In genomic region chr19:11505504-11506100, GRCh38 we compare ENCODE assay signal across 8 cellular contexts. TPM values are rescaled to one million over a fixed set of nuclear protein-coding genes. Genes with fewer than 3 reads are reported as not detected.
DNase-seq lines count a peak whose midpoint lies in the region; ATAC-seq, FAIRE-seq and TF ChIP-seq lines count a peak whose summit lies in the region.

Gene ZNF653, minus strand, starts transcription at chr19:11505839. Its CDS starts 53 bp downstream, at chr19:11505786.

- H3K9ac ChIP-seq in OCI-LY1 (ENCODE audit: low read length), result peak within 1 kb of the TSS; percentile 99

- DNase-seq in D721Med (ENCODE audit: insufficient read length, low spot score) (peak; percentile 98), HuH-7 (ENCODE audit: low spot score) (peak; percentile 95), epidermal melanocyte (ENCODE audit: insufficient read length, low spot score) (peak; percentile 99), mucosa of descending colon (peak; percentile 94 to 95 (median 95))
- DNase-seq in activated CD8-positive, alpha-beta memory T cell treated with anti-CD3 and anti-CD28 coated beads, Interleukin-2, amount 50 U/mL, for 48 hours, result peak; percentile 98
- DNase-seq in stimulated activated CD8-positive, alpha-beta memory T cell treated with anti-CD3 and anti-CD28 coated beads, Interleukin-4, amount 100 ng/mL, for 1 hour (ENCODE audit: low read depth in 2 of 2, low spot score in 1 of 2), result peak; percentile 90 to 93

- ATAC-seq in GM21515 (IDR thresholded peaks at IDR 0.05; ENCODE audit: unreplicated experiment), result peak; percentile 52
- peak; percentile 87 for ATAC-seq in mucosa of descending colon

- H3K4me1 ChIP-seq in OCI-LY1 (ENCODE audit: insufficient read depth, low read length, severe bottlenecking) (peaks cover 28% of the 10 kb centered on the region), mucosa of descending colon (ENCODE audit: low read depth) (peaks cover 7% of the 10 kb centered on the region)

- H3K4me2 ChIP-seq in OCI-LY1 (ENCODE audit: low read length), result peak within 1 kb of the TSS; percentile 88

- no peaks in the 10 kb centered on the region for H3K9me2 ChIP-seq in OCI-LY1 (ENCODE audit: low read depth, low read length)

- H3K36me3 ChIP-seq in OCI-LY1 (ENCODE audit: insufficient read depth, low read length) (no peaks in the 10 kb centered on the region), mucosa of descending colon (ENCODE audit: low read depth) (no peaks in the 10 kb centered on the region)

- peak within 1 kb of the TSS; percentile 84 for H3K4me3 ChIP-seq in OCI-LY1 (ENCODE audit: low read depth, low read length, poor library complexity, severe bottlenecking)
- H3K4me3 ChIP-seq in mucosa of descending colon, result peak within 1 kb of the TSS; percentile 74

- intact Hi-C loops in mucosa of descending colon (cut with DNase I, micrococcal nuclease), result no loop called here

- no peak for FAIRE-seq in D721Med (lab: Jason Lieb, UNC)

- no peaks in the 10 kb centered on the region for H3K79me2 ChIP-seq in OCI-LY1 (ENCODE audit: insufficient read depth, low read length)

- H3K9me3 ChIP-seq in OCI-LY1 (ENCODE audit: low read length), result no peaks in the 10 kb centered on the region
- no peaks in the 10 kb centered on the region for H3K9me3 ChIP-seq in mucosa of descending colon

- H3K27me3 ChIP-seq in OCI-LY1 (ENCODE audit: insufficient read depth, low read length), result no peaks in the 10 kb centered on the region

- no peak for TF ChIP-seq CTCF in D721Med (IDR thresholded peaks at IDR 0.05; ENCODE audit: insufficient read depth, missing control alignments)
- TF ChIP-seq CTCF in OCI-LY1 (IDR thresholded peaks at IDR 0.05; ENCODE audit: low read length), result no peak
- TF ChIP-seq CTCF in mucosa of descending colon (IDR thresholded peaks at IDR 0.05), result no peak

- H3K27ac ChIP-seq in OCI-LY1 (ENCODE audit: low read depth, low read length, poor library complexity, severe bottlenecking), result peak within 1 kb of the TSS; percentile 88

- H4K20me1 ChIP-seq in OCI-LY1 (ENCODE audit: insufficient read depth, low read length), result no peaks in the 10 kb centered on the region

- H2AFZ ChIP-seq in OCI-LY1 (ENCODE audit: low read length), result no peak within 1 kb of the TSS

- H3F3A ChIP-seq in OCI-LY1 (ENCODE audit: insufficient read depth, low read length), result no peaks in the 10 kb centered on the region

RNA-seq across cellular contexts. Expression of gene ZNF653, which starts in this region (rescaled TPM):
- 10 to 100 TPM; 10.4 to 13.5 (median 10.9) TPM for total RNA-seq in mucosa of descending colon

Comparison
In these comparisons a context has a peak if more than half of its experiments do, and no peak if none do; other contexts are left out.
1. Peak in every context shown above with its lines: DNase-seq, ATAC-seq, H3K4me3 ChIP-seq and H3K27ac ChIP-seq.